In genomic region chr19:38685666-38686529, GRCh38 we compare ENCODE assay signal across 8 cellular contexts. TPM values are rescaled to one million over a fixed set of nuclear protein-coding genes. Genes with fewer than 3 reads are reported as not detected.
DNase-seq lines count a peak whose midpoint lies in the region; ATAC-seq and TF ChIP-seq lines count a peak whose summit lies in the region.

No MANE protein-coding gene starts in this region.

- TF ChIP-seq CTCF in kidney epithelial cell (IDR thresholded peaks at IDR 0.05; ENCODE audit: insufficient read depth, low read length, poor library complexity, severe bottlenecking), result peak; percentile 53

- no peak for ATAC-seq in HG03025 (IDR thresholded peaks at IDR 0.05; ENCODE audit: low FRiP score, unreplicated experiment)

- no peaks in the 10 kb centered on the region for H3K36me3 ChIP-seq in kidney epithelial cell (ENCODE audit: control insufficient read depth, insufficient read depth, low read length)
- H3K36me3 ChIP-seq in thymus (ENCODE audit: control insufficient read depth, insufficient read depth), result no peaks in the 10 kb centered on the region

- peaks cover 9% of the 10 kb centered on the region for H3K4me1 ChIP-seq in thymus (ENCODE audit: control insufficient read depth, insufficient read depth, low read length)

- DNase-seq in NCI-H2107 treated with DMSO at 0.1 percent for 48 hours (lab: John Stamatoyannopoulos, UW; ENCODE audit: unreplicated experiment) (peak; percentile 64), NCI-H2107 (lab: John Stamatoyannopoulos, UW) (no peak), NCI-H2171 treated with DMSO at 0.1 percent for 48 hours (lab: John Stamatoyannopoulos, UW) (peak; percentile 92), astrocyte of the hippocampus (ENCODE audit: low read depth, low spot score) (peak; percentile 71), kidney epithelial cell (ENCODE audit: low read depth) (no peak), DMS153 (lab: John Stamatoyannopoulos, UW) (no peak)

- peak overlapping the region; percentile 19 for H3K27ac ChIP-seq in thymus (ENCODE audit: low read depth)

- WGBS in thymus, result 61% methylated on average over 10 of the region's 10 CpGs

- H3K9me3 ChIP-seq in thymus (ENCODE audit: control insufficient read depth), result no peaks in the 10 kb centered on the region

- H3K4me3 ChIP-seq in kidney epithelial cell (ENCODE audit: low read depth, low read length) (no peak overlapping the region), thymus (ENCODE audit: low read length) (no peak overlapping the region)

- H3K27me3 ChIP-seq in kidney epithelial cell (ENCODE audit: control insufficient read depth, insufficient read depth, low read length) (no peaks in the 10 kb centered on the region), thymus (ENCODE audit: control insufficient read depth, insufficient read depth) (no peaks in the 10 kb centered on the region)

RNA-seq across cellular contexts. Expression of gene ACTN4, which starts 38.4 kb away (rescaled TPM):
- 821 and 971 TPM in 2 replicates for total RNA-seq in kidney epithelial cell
- polyA plus RNA-seq in thymus, result 124 TPM

RNA-seq across cellular contexts. Expression of gene CAPN12, which starts 58.4 kb away (rescaled TPM):
- total RNA-seq in kidney epithelial cell, result 0.68 and 1.3 TPM in 2 replicates
- 6.5 TPM for polyA plus RNA-seq in thymus

Comparison
In these comparisons a context has a peak if more than half of its experiments do, and no peak if none do; other contexts are left out.
1. DNase-seq: peak in NCI-H2107 treated with DMSO at 0.1 percent for 48 hours (single experiment), NCI-H2171 treated with DMSO at 0.1 percent for 48 hours (single experiment) and astrocyte of the hippocampus (single experiment); none in NCI-H2107 (single experiment), kidney epithelial cell (single experiment) and DMS153 (single experiment).